18 cellular contexts compared by ENCODE assay signal in the genomic region with DNA sequence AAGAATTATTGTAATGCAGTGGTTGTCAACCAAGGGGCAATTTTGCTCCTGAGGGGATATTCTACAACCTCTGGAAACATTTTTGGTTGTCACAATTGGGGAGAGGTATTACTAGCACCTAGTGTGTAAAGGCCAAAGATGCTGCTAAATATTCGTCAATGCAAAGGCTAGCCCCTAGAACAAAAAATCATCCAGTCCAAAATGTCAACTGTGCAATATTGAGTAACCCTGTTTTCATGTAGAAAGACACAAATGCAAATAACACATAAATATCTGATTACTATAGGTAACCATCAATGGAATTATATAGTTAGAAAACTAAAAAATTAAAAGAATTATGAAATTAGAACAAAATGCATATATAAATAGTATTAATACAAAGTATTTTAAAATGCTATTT. TPM values are rescaled to one million over a fixed set of nuclear protein-coding genes. Genes with fewer than 3 reads are reported as not detected.
DNase-seq lines count a peak whose midpoint lies in the region; ATAC-seq and TF ChIP-seq lines count a peak whose summit lies in the region.
"Had no signal": no experiment of that assay in that cellular context is flagged by ENCODE, and none has a peak within 500 bp of the region (broad histone marks: within the 10 kb centered on the region; RNA-seq: fewer than 3 reads in every experiment).

No MANE protein-coding gene starts in this region.

- H3K27ac ChIP-seq in uterus, result peak overlapping the region in 1 of 2 donors; percentile 32
- H3K27ac ChIP-seq: tibial artery, VCaP had no signal

- DNase-seq in stimulated activated naive CD8-positive, alpha-beta T cell treated with anti-CD3 and anti-CD28 coated beads, Interleukin-15, Interleukin-2, amounts not matched to agents 100 U/mL and 50 U/mL, for 24 hours, result no peak
- DNase-seq in adipocyte (ENCODE audit: low read depth) (no peak), mesothelial cell of epicardium (ENCODE audit: low spot score in 2 of 2, unreplicated experiment in 2 of 2) (no peak), NCI-H146 treated with DMSO at 0.1 percent for 48 hours (lab: John Stamatoyannopoulos, UW; ENCODE audit: unreplicated experiment) (no peak), uterus (no peak), superior temporal gyrus (ENCODE audit: extremely low spot score) (no peak)
- DNase-seq: BE2C; DMS53; GOT3; head of caudate nucleus; MM.1S; natural killer cell; stimulated activated CD4-positive, alpha-beta T cell treated with anti-CD3 and anti-CD28 coated beads, Interleukin-1b, Interleukin-23, amount 100 ng/mL, for 48 hours; tibial artery had no signal

- H3K36me3 ChIP-seq in adipocyte (ENCODE audit: control insufficient read depth, insufficient read depth, low read length, severe bottlenecking), result no peaks in the 10 kb centered on the region
- H3K36me3 ChIP-seq in uterus, result no peaks in the 10 kb centered on the region
- H3K36me3 ChIP-seq: right atrium auricular region, tibial artery had no signal

- H3K36me3 Mint-ChIP-seq in stimulated activated naive CD8-positive, alpha-beta T cell treated with anti-CD3 and anti-CD28 coated beads, Interleukin-15, Interleukin-2, amounts not matched to agents 100 ng/mL and 50 ng/mL, for 24 hours (ENCODE audit: low read depth), result peaks cover 50% of the 10 kb centered on the region
- peaks cover 8% of the 10 kb centered on the region for H3K36me3 Mint-ChIP-seq in mesothelial cell of epicardium
- H3K36me3 Mint-ChIP-seq: natural killer cell had no signal

- H3K4me1 Mint-ChIP-seq in stimulated activated naive CD8-positive, alpha-beta T cell treated with anti-CD3 and anti-CD28 coated beads, Interleukin-15, Interleukin-2, amounts not matched to agents 100 ng/mL and 50 ng/mL, for 24 hours (ENCODE audit: low read depth), result peaks cover 89% of the 10 kb centered on the region
- H3K4me1 Mint-ChIP-seq in mesothelial cell of epicardium, result peaks cover 58% of the 10 kb centered on the region

- TF ChIP-seq CTCF in mesothelial cell of epicardium (IDR thresholded peaks at IDR 0.05; ENCODE audit: unreplicated experiment) (no peak), uterus (IDR thresholded peaks at IDR 0.05) (no peak)

- H3K4me3 ChIP-seq in adipocyte (ENCODE audit: low read length), result no peak overlapping the region
- H3K4me3 ChIP-seq in uterus, result no peak overlapping the region
- H3K4me3 ChIP-seq: right atrium auricular region, tibial artery had no signal

- ATAC-seq in stimulated activated naive CD8-positive, alpha-beta T cell treated with anti-CD3 and anti-CD28 coated beads, Interleukin-15, Interleukin-2, amounts not matched to agents 100 U/mL and 50 U/mL, for 24 hours, result no peak
- no peak for ATAC-seq in HG02885 (IDR thresholded peaks at IDR 0.05; ENCODE audit: poor library complexity, unreplicated experiment)
- ATAC-seq: natural killer cell had no signal

- peak overlapping the region; percentile 22 for H3K27ac Mint-ChIP-seq in stimulated activated naive CD8-positive, alpha-beta T cell treated with anti-CD3 and anti-CD28 coated beads, Interleukin-15, Interleukin-2, amounts not matched to agents 100 ng/mL and 50 ng/mL, for 24 hours
- peak overlapping the region; percentile 43 for H3K27ac Mint-ChIP-seq in mesothelial cell of epicardium
- H3K27ac Mint-ChIP-seq: natural killer cell had no signal

- intact Hi-C loops in uterus (cut with DNase I; ENCODE audit: low total_unique reads), result no loop called here

- peak overlapping the region; percentile 6 for H3K9ac ChIP-seq in adipocyte (ENCODE audit: low read length)

- no peaks in the 10 kb centered on the region for H3K27me3 ChIP-seq in adipocyte (replicated peaks; ENCODE audit: control insufficient read depth, insufficient read depth, low read length)
- no peaks in the 10 kb centered on the region for H3K27me3 ChIP-seq in uterus
- H3K27me3 ChIP-seq: BE2C, right atrium auricular region, tibial artery had no signal

- TF ChIP-seq POLR2A in uterus (IDR thresholded peaks at IDR 0.05), result no peak

- peaks cover 71% of the 10 kb centered on the region for H3K4me1 ChIP-seq in adipocyte (ENCODE audit: control insufficient read depth, insufficient read depth, low read length)
- no peaks in the 10 kb centered on the region for H3K4me1 ChIP-seq in uterus
- H3K4me1 ChIP-seq: BE2C had no signal

- H3K4me3 Mint-ChIP-seq in stimulated activated naive CD8-positive, alpha-beta T cell treated with anti-CD3 and anti-CD28 coated beads, Interleukin-15, Interleukin-2, amounts not matched to agents 100 ng/mL and 50 ng/mL, for 24 hours, result no peak overlapping the region
- H3K4me3 Mint-ChIP-seq in mesothelial cell of epicardium, result no peak overlapping the region
- H3K4me3 Mint-ChIP-seq: natural killer cell had no signal

- H3K9me3 ChIP-seq in adipocyte (ENCODE audit: control insufficient read depth, low read length), result no peaks in the 10 kb centered on the region
- H3K9me3 ChIP-seq in uterus, result no peaks in the 10 kb centered on the region
- H3K9me3 ChIP-seq: BE2C, right atrium auricular region, tibial artery had no signal

- no peaks in the 10 kb centered on the region for H3K9me3 Mint-ChIP-seq in stimulated activated naive CD8-positive, alpha-beta T cell treated with anti-CD3 and anti-CD28 coated beads, Interleukin-15, Interleukin-2, amounts not matched to agents 100 ng/mL and 50 ng/mL, for 24 hours
- H3K9me3 Mint-ChIP-seq in mesothelial cell of epicardium, result no peaks in the 10 kb centered on the region
- H3K9me3 Mint-ChIP-seq: natural killer cell had no signal

- H3K27me3 Mint-ChIP-seq in stimulated activated naive CD8-positive, alpha-beta T cell treated with anti-CD3 and anti-CD28 coated beads, Interleukin-15, Interleukin-2, amounts not matched to agents 100 ng/mL and 50 ng/mL, for 24 hours, result no peaks in the 10 kb centered on the region
- H3K27me3 Mint-ChIP-seq in mesothelial cell of epicardium (ENCODE audit: low read depth), result no peaks in the 10 kb centered on the region

RNA-seq across cellular contexts. Expression of a gene that starts 26.1 kb away (rescaled TPM):
- 88.8 to 93.1 TPM (median 91.4 TPM) in 3 replicates for total RNA-seq in mesothelial cell of epicardium
- 10 to 100 TPM; 20.2 to 78.2 (median 73.6) TPM for total RNA-seq in uterus
